In the genomic region with DNA sequence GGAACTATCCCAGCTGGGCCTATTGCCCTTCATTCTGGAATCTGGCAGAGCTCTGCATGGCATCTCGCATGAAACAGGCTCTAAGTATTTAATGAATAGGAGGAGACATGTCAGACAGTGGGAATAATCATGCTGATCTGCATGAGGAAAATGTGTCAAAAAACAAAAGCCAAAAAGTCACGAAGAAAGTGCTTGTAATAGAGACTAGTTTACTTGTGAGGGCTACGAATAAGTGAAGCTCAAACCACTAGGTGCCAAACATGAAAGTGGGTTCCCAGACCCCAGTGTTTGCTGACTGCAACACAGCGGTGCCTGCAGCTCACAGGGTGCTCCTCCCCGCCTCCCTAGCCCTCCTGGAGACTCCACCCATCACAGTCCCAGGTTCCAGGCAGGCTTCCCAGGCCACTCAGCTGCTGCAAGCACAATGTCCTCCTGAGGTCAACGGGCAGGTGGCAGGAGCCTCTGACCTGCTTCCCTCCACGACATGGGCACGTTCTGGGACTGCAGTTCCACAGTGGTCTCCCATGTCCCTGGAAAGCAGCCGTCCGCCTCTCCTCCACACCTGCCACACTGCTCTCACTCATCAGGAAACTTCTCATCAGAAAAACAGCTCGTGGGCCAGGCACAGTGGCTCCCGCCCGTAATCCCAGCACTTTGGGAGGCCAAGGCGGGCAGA, we compare ENCODE assay signal across 12 cellular contexts.
DNase-seq lines count a peak whose midpoint lies in the region; ATAC-seq and TF ChIP-seq lines count a peak whose summit lies in the region.
"Had no signal": no experiment of that assay in that cellular context is flagged by ENCODE, and none has a peak within 500 bp of the region (broad histone marks: within the 10 kb centered on the region; RNA-seq: fewer than 3 reads in every experiment).

No MANE protein-coding gene starts in this region.

- no peak for TF ChIP-seq CTCF in brain (conservative IDR thresholded peaks at IDR 0.05)
- TF ChIP-seq CTCF in smooth muscle cell (IDR thresholded peaks at IDR 0.05; ENCODE audit: borderline replicate concordance, insufficient read depth, poor library complexity, severe bottlenecking): no peak

- peak overlapping the region in 3 of 5 experiments; percentile 21 to 52 (median 26) for H3K4me3 Mint-ChIP-seq in brain
- H3K4me3 Mint-ChIP-seq in immature natural killer cell: peak overlapping the region in 1 of 5 donors; percentile 1
- H3K4me3 Mint-ChIP-seq: CD8-positive, alpha-beta memory T cell had no signal

- peak; percentile 53 for DNase-seq in H7
- no peak for DNase-seq in immature natural killer cell
- no peak for DNase-seq in smooth muscle cell (lab: John Stamatoyannopoulos, UW; ENCODE audit: unreplicated experiment)
- DNase-seq in DMS79 treated with DMSO at 0.1 percent for 48 hours (lab: John Stamatoyannopoulos, UW): no peak
- DNase-seq in NCI-H526 (lab: John Stamatoyannopoulos, UW): no peak
- DNase-seq in caudate nucleus (lab: John Stamatoyannopoulos, UW): no peak
- DNase-seq: activated CD4-positive, alpha-beta T cell treated with anti-CD3 and anti-CD28 coated beads for 48 hours; CD8-positive, alpha-beta memory T cell; midbrain; NCI-H1092 treated with DMSO at 0.1 percent for 48 hours had no signal

- H3K4me3 ChIP-seq in H7 (ENCODE audit: insufficient read depth, low read depth, low read length) (no peak overlapping the region), smooth muscle cell (no peak overlapping the region)

- H3K4me1 Mint-ChIP-seq in brain (peaks cover 63% of the 10 kb centered on the region), immature natural killer cell (peaks cover 79 to 91% of the 10 kb centered on the region in 2 donors)

- H3K27ac Mint-ChIP-seq in brain: peak overlapping the region; percentile 30 to 63 (median 58)
- peak overlapping the region; percentile 0 to 80 (median 44) for H3K27ac Mint-ChIP-seq in immature natural killer cell

- no peak overlapping the region for H2AFZ ChIP-seq in smooth muscle cell (ENCODE audit: low read depth)

- peaks cover 99% of the 10 kb centered on the region for H3K79me2 ChIP-seq in smooth muscle cell (ENCODE audit: low read depth)

- no peak overlapping the region for H3K9ac ChIP-seq in smooth muscle cell (ENCODE audit: low read depth)

- H3K27me3 Mint-ChIP-seq in brain: no peaks in the 10 kb centered on the region
- peaks cover 0 to 7% (median 6%) of the 10 kb centered on the region in 3 donors for H3K27me3 Mint-ChIP-seq in immature natural killer cell (ENCODE audit: low read depth in 3 of 3)
- H3K27me3 Mint-ChIP-seq: CD8-positive, alpha-beta memory T cell had no signal

- ATAC-seq in HG03439 (IDR thresholded peaks at IDR 0.05; ENCODE audit: unreplicated experiment): no peak

- H3K36me3 ChIP-seq in H7 (replicated peaks; ENCODE audit: control insufficient read depth, insufficient read depth, low read length) (no peaks in the 10 kb centered on the region; the same call in none of the 2 replicates), smooth muscle cell (ENCODE audit: low read depth) (no peaks in the 10 kb centered on the region)

- H3K27ac ChIP-seq in smooth muscle cell (ENCODE audit: low read depth) (peak overlapping the region; percentile 61), caudate nucleus (ENCODE audit: low read depth, low read length) (no peak overlapping the region)

- peaks cover 0 to 8% (median 4%) of the 10 kb centered on the region in 5 experiments for H3K9me3 Mint-ChIP-seq in brain
- H3K9me3 Mint-ChIP-seq in immature natural killer cell: peaks cover 0 to 2% (median 0%) of the 10 kb centered on the region in 6 donors

- 86% methylated on average over 14 of the region's 14 CpGs for WGBS in smooth muscle cell (ENCODE audit: low lambda C conversion rate)

- H3K9me3 ChIP-seq in smooth muscle cell (replicated peaks; ENCODE audit: low read depth): no peaks in the 10 kb centered on the region

- no peak overlapping the region for H3K4me2 ChIP-seq in smooth muscle cell

- H3K27me3 ChIP-seq in H7 (ENCODE audit: control insufficient read depth, insufficient read depth, low read length) (no peaks in the 10 kb centered on the region), smooth muscle cell (ENCODE audit: low read depth) (no peaks in the 10 kb centered on the region)

- peaks cover 97% of the 10 kb centered on the region for H4K20me1 ChIP-seq in smooth muscle cell (ENCODE audit: low read depth)

- peaks cover 11% of the 10 kb centered on the region for H3F3A ChIP-seq in smooth muscle cell (ENCODE audit: low read depth)

- H3K36me3 Mint-ChIP-seq in brain (peaks cover 50% of the 10 kb centered on the region), immature natural killer cell (peaks cover 5 to 6% (median 6%) of the 10 kb centered on the region in 3 donors)

- H3K4me1 ChIP-seq in smooth muscle cell (ENCODE audit: low read depth): peaks cover 5% of the 10 kb centered on the region
